In the genomic region with DNA sequence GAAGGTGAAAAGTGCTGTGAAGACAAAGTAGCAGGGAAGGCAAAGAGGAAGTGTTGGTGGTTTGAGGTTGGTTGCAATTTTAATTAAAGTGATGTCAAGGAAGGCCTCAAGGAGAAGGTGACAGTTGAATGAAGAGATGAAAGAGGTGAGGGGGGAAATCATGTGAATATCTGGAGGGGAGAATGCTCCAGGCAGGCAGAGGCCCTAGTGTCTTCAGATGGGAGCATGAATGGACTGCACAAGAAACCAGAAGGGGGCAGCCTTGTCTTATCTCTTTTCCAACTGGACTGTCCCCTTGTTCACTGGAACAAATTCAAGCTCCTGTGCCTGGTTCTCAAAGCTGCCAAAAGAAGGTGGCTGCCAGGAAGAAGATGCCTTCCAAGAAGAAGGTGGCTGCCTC, we compare ENCODE assay signal across 11 cellular contexts.
A peak's percentile ranks its signal among the peaks of the same experiment; 100 is the strongest.
DNase-seq lines count a peak whose midpoint lies in the region; ATAC-seq and TF ChIP-seq lines count a peak whose summit lies in the region.
"Had no signal": no experiment of that assay in that cellular context is flagged by ENCODE, and none has a peak within 500 bp of the region (broad histone marks: within the 10 kb centered on the region; RNA-seq: fewer than 3 reads in every experiment).

No MANE protein-coding gene starts in this region.

- DNase-seq in NCI-H2196 (lab: John Stamatoyannopoulos, UW; ENCODE audit: unreplicated experiment): peak; percentile 2
- DNase-seq in NCI-H2196 treated with DMSO at 0.1 percent for 48 hours (lab: John Stamatoyannopoulos, UW; ENCODE audit: unreplicated experiment): no peak
- DNase-seq in activated naive CD8-positive, alpha-beta T cell treated with anti-CD3 and anti-CD28 coated beads, Interleukin-2, amount 10 ng/mL, durations not matched to agents 7 days and 5 days: peak; percentile 24
- peak; percentile 22 for DNase-seq in kidney tubule cell (ENCODE audit: low spot score)
- DNase-seq in left lung: no peak
- DNase-seq: NCI-H2171; stimulated activated CD4-positive, alpha-beta T cell treated with anti-CD3 and anti-CD28 coated beads, Interleukin-4, amount 100 ng/mL, for 1 hour had no signal

- no peaks in the 10 kb centered on the region for H3K36me3 ChIP-seq in left lung

- TF ChIP-seq CTCF in LNCAP (IDR thresholded peaks at IDR 0.05) (peak; percentile 29; the same call in 1 of the 2 replicates), left lung (IDR thresholded peaks at IDR 0.05) (no peak)

- peaks cover 0 to 5% of the 10 kb centered on the region in 2 donors for H3K27me3 ChIP-seq in left lung

- peak overlapping the region; percentile 23 for H3K27ac Mint-ChIP-seq in activated naive CD8-positive, alpha-beta T cell treated with anti-CD3 and anti-CD28 coated beads, Interleukin-2, amount 10 ng/mL, durations not matched to agents 7 days and 5 days

- H3K36me3 Mint-ChIP-seq in activated naive CD8-positive, alpha-beta T cell treated with anti-CD3 and anti-CD28 coated beads, Interleukin-2, amount 10 ng/mL, durations not matched to agents 7 days and 5 days: peaks cover 2% of the 10 kb centered on the region

- peak; percentile 56 for ATAC-seq in activated naive CD8-positive, alpha-beta T cell treated with anti-CD3 and anti-CD28 coated beads, Interleukin-2, amount 10 ng/mL, durations not matched to agents 7 days and 5 days (ENCODE audit: low read depth)
- ATAC-seq in GM21723 (IDR thresholded peaks at IDR 0.05; ENCODE audit: unreplicated experiment) (no peak), GM21381 (IDR thresholded peaks at IDR 0.05; ENCODE audit: unreplicated experiment) (no peak), left lung (no peak)
- ATAC-seq: A549 had no signal

- H3K9me3 ChIP-seq in left lung: no peaks in the 10 kb centered on the region
- H3K9me3 ChIP-seq: A549 had no signal

- H3K4me1 ChIP-seq in left lung: no peaks in the 10 kb centered on the region
- H3K4me1 ChIP-seq: A549 had no signal

- intact Hi-C loops in left lung (cut with DNase I): no loop called here

- no peak overlapping the region for H3K27ac ChIP-seq in left lung
- H3K27ac ChIP-seq: A549 had no signal

- POLR2A ChIA-PET in activated naive CD8-positive, alpha-beta T cell treated with anti-CD3 and anti-CD28 coated beads, Interleukin-2, amount 10 ng/mL, durations not matched to agents 7 days and 5 days (lab: Charles Lee): no interaction called here

- H3K4me3 ChIP-seq in left lung: no peak overlapping the region
- H3K4me3 ChIP-seq: A549 had no signal

- no peaks in the 10 kb centered on the region for H3K27me3 Mint-ChIP-seq in activated naive CD8-positive, alpha-beta T cell treated with anti-CD3 and anti-CD28 coated beads, Interleukin-2, amount 10 ng/mL, durations not matched to agents 7 days and 5 days

- peak overlapping the region; percentile 31 for H3K4me3 Mint-ChIP-seq in activated naive CD8-positive, alpha-beta T cell treated with anti-CD3 and anti-CD28 coated beads, Interleukin-2, amount 10 ng/mL, durations not matched to agents 7 days and 5 days

- H3K4me1 Mint-ChIP-seq in activated naive CD8-positive, alpha-beta T cell treated with anti-CD3 and anti-CD28 coated beads, Interleukin-2, amount 10 ng/mL, durations not matched to agents 7 days and 5 days: peaks cover 9% of the 10 kb centered on the region

- H3K9me3 Mint-ChIP-seq in activated naive CD8-positive, alpha-beta T cell treated with anti-CD3 and anti-CD28 coated beads, Interleukin-2, amount 10 ng/mL, durations not matched to agents 7 days and 5 days: no peaks in the 10 kb centered on the region

Comparison
In these comparisons a context has a peak if more than half of its experiments do, and no peak if none do; other contexts are left out.
1. DNase-seq: peak in NCI-H2196 (single experiment), activated naive CD8-positive, alpha-beta T cell treated with anti-CD3 and anti-CD28 coated beads, Interleukin-2, amount 10 ng/mL, durations not matched to agents 7 days and 5 days (single experiment) and kidney tubule cell (single experiment); none in NCI-H2196 treated with DMSO at 0.1 percent for 48 hours (single experiment) and left lung (0 of 2).